Comparison of ENCODE assay signal across 17 cellular contexts in the genomic region with DNA sequence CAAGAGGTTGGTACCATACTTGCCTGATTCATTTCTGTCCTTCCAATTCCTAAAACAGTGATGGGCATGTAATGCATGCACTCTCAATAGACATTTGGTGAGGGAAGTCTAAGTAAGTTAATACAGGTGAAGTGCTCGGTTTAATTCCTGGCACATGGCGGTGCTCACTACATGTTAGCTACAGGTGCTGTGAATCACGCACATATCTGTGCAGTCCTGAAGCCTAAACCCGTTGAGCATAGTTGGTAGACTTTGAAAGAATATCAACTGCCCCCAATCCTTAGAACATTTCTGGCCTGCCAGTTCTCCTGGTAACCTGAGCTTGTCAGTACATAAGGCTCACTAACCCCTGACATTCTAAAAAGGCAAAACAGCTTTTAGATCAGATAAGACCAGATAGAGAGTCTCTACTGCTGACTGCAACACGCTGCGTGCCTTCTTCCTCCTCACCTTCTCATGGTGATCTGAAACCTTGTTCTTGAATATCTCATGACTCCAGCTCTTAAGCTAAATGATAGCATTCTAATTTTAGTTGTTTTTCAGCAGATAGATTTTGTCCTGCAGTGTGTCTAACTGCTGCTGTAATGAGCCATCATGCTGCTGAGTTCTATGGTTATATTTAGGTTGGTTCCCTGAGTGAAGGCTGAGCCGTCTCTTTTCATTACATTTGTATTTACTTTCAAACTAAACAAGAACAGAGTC.
A peak's percentile ranks its signal among the peaks of the same experiment; 100 is the strongest.
DNase-seq lines count a peak whose midpoint lies in the region; ATAC-seq and TF ChIP-seq lines count a peak whose summit lies in the region.
"Had no signal": no experiment of that assay in that cellular context is flagged by ENCODE, and none has a peak within 500 bp of the region (broad histone marks: within the 10 kb centered on the region; RNA-seq: fewer than 3 reads in every experiment).

No MANE protein-coding gene starts in this region.

- H3K27ac ChIP-seq in left ventricle myocardium inferior (replicated peaks) (peak overlapping the region; percentile 80), neuronal stem cell (replicated peaks; ENCODE audit: low read length) (no peak overlapping the region), dorsolateral prefrontal cortex (no peak overlapping the region)
- H3K27ac ChIP-seq: A549, PC-9 had no signal

- no peak overlapping the region for H2BK12ac ChIP-seq in neuronal stem cell (ENCODE audit: low read length)

- no CpG with 5 or more reads among the region's 7 CpGs for WGBS in neuronal stem cell (ENCODE audit: extremely low coverage in 2 of 2, insufficient read length in 2 of 2, insufficient replicate concordance in 1 of 2), 2 donors

- H4K8ac ChIP-seq in neuronal stem cell (ENCODE audit: low read depth, low read length): no peak overlapping the region

- H3K4me2 ChIP-seq in neuronal stem cell (ENCODE audit: insufficient read depth, low read length, poor library complexity, severe bottlenecking): no peak overlapping the region
- H3K4me2 ChIP-seq: A549, PC-9 had no signal

- H3K4me3 ChIP-seq in left ventricle myocardium inferior (peak overlapping the region; percentile 58), neuronal stem cell (ENCODE audit: low read length in 2 of 2) (no peak overlapping the region), dorsolateral prefrontal cortex (no peak overlapping the region)
- H3K4me3 ChIP-seq: A549, PC-9 had no signal

- no peak overlapping the region for H2BK15ac ChIP-seq in neuronal stem cell (ENCODE audit: low read length)

- no peaks in the 10 kb centered on the region for H3K36me3 ChIP-seq in left ventricle myocardium inferior
- no peaks in the 10 kb centered on the region for H3K36me3 ChIP-seq in neuronal stem cell (replicated peaks in 1 of 2; ENCODE audit: control insufficient read depth in 2 of 2, insufficient read depth in 2 of 2, low read length in 2 of 2)

- no peak overlapping the region for H3K23ac ChIP-seq in neuronal stem cell (ENCODE audit: low read depth, low read length, poor library complexity)

- peak overlapping the region; percentile 81 for H2AFZ ChIP-seq in neuronal stem cell (ENCODE audit: low read length)
- H2AFZ ChIP-seq: PC-9 had no signal

- H3K79me1 ChIP-seq in neuronal stem cell (ENCODE audit: low read depth, low read length): no peaks in the 10 kb centered on the region

- H3K9ac ChIP-seq in neuronal stem cell (ENCODE audit: low read depth, low read length, poor library complexity): no peak overlapping the region

- H4K91ac ChIP-seq in neuronal stem cell (ENCODE audit: low read depth, low read length, poor library complexity): no peak overlapping the region

- ATAC-seq in GM21825 (IDR thresholded peaks at IDR 0.05; ENCODE audit: unreplicated experiment) (no peak), HG03520 (IDR thresholded peaks at IDR 0.05; ENCODE audit: unreplicated experiment) (no peak)
- ATAC-seq: A549 had no signal

- H3K14ac ChIP-seq in neuronal stem cell (ENCODE audit: low read length): no peak overlapping the region

- no peak overlapping the region for H3K4ac ChIP-seq in neuronal stem cell (ENCODE audit: low read length)

- DNase-seq in AG08395 (ENCODE audit: low spot score): peak; percentile 6
- DNase-seq in SK-N-DZ (ENCODE audit: low spot score): peak; percentile 45
- DNase-seq in left ventricle myocardium inferior: no peak
- no peak for DNase-seq in neuronal stem cell (ENCODE audit: low spot score)
- DNase-seq in mesenteric fat pad (ENCODE audit: low spot score): no peak
- DNase-seq in dorsolateral prefrontal cortex: no peak
- DNase-seq: C1 segment of cervical spinal cord, DND-41, GDM1, GOT3, NCI-H1105 treated with DMSO at 0.1 percent for 48 hours, NCI-H1694 treated with DMSO at 0.1 percent for 48 hours, NCI-H774, PC-9 had no signal

- H2BK120ac ChIP-seq in neuronal stem cell (ENCODE audit: low read depth, low read length): no peak overlapping the region

- no peaks in the 10 kb centered on the region for H3K9me3 ChIP-seq in left ventricle myocardium inferior (replicated peaks)
- H3K9me3 ChIP-seq in neuronal stem cell (replicated peaks in 1 of 2; ENCODE audit: control insufficient read depth in 2 of 2, insufficient read depth in 1 of 2, low read depth in 1 of 2, low read length in 2 of 2): no peaks in the 10 kb centered on the region
- H3K9me3 ChIP-seq: A549 had no signal

- TF ChIP-seq CTCF in left ventricle myocardium inferior (IDR thresholded peaks at IDR 0.05; ENCODE audit: borderline replicate concordance) (no peak), dorsolateral prefrontal cortex (IDR thresholded peaks at IDR 0.05 in 54 of 56, conservative IDR thresholded peaks at IDR 0.05 in 2 of 56; ENCODE audit: low read depth in 1 of 56, partially characterized antibody in 56 of 56) (no peak)

- no peak overlapping the region for H2BK5ac ChIP-seq in neuronal stem cell (ENCODE audit: low read length)

- peaks cover 11% of the 10 kb centered on the region for H3K4me1 ChIP-seq in left ventricle myocardium inferior
- H3K4me1 ChIP-seq in neuronal stem cell (ENCODE audit: control insufficient read depth in 2 of 2, insufficient read depth in 1 of 2, low read depth in 1 of 2, low read length in 2 of 2): peaks cover 0 to 7% of the 10 kb centered on the region in 2 donors
- H3K4me1 ChIP-seq: A549 had no signal

- intact Hi-C loops in left ventricle myocardium inferior (cut with micrococcal nuclease): no loop called here
- intact Hi-C loops in dorsolateral prefrontal cortex (cut with DNase I): no loop called here

- H2AK5ac ChIP-seq in neuronal stem cell (ENCODE audit: low read depth, low read length): no peak overlapping the region

- H3K27me3 ChIP-seq in left ventricle myocardium inferior (ENCODE audit: low read depth): no peaks in the 10 kb centered on the region
- no peaks in the 10 kb centered on the region for H3K27me3 ChIP-seq in neuronal stem cell (ENCODE audit: control insufficient read depth in 3 of 3, insufficient read depth in 3 of 3, low read depth in 1 of 3, low read length in 3 of 3)
- no peaks in the 10 kb centered on the region for H3K27me3 ChIP-seq in dorsolateral prefrontal cortex

- H3K18ac ChIP-seq in neuronal stem cell (ENCODE audit: low read length): no peak overlapping the region

Comparison
In these comparisons a context has a peak if more than half of its experiments do, and no peak if none do; other contexts are left out.
1. DNase-seq: peak in AG08395 (single experiment) and SK-N-DZ (single experiment); none in left ventricle myocardium inferior (single experiment), neuronal stem cell (single experiment), mesenteric fat pad (single experiment) and dorsolateral prefrontal cortex (0 of 10).